ENCODE assay signal across 23 cellular contexts in the genomic region with DNA sequence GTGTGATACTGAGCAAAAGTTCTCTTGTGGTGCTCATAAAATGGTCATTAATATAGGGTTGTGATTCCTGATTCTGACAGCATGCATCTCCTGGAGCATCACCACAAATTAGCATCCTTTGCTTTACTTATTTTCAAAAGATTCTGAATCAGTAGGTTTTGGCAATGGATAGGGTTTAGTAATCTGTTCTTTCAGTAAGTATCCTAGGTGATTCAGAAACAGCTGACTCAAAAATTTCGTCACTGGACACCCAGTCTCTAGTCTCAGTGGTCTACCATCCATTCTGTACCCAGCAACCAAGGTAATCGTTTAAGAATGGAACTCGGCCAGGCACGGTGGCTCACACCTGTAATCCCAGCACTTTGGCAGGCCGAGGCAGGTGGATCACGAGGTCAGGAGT. TPM values are rescaled to one million over a fixed set of nuclear protein-coding genes. Genes with fewer than 3 reads are reported as not detected.
DNase-seq lines count a peak whose midpoint lies in the region; FAIRE-seq and TF ChIP-seq lines count a peak whose summit lies in the region.
"Had no signal": no experiment of that assay in that cellular context is flagged by ENCODE, and none has a peak within 500 bp of the region (broad histone marks: within the 10 kb centered on the region; RNA-seq: fewer than 3 reads in every experiment).

No MANE protein-coding gene starts in this region.

- BruUV-seq in MCF 10A (replicated peaks; lab: Mats Ljungman, UMichigan) = no TSS peak

- no peak overlapping the region for H3K27ac Mint-ChIP-seq in MCF 10A (ENCODE audit: low read depth, unreplicated experiment)
- no peak overlapping the region for H3K27ac Mint-ChIP-seq in astrocyte (ENCODE audit: unreplicated experiment)
- H3K27ac Mint-ChIP-seq: B cell had no signal

- H3K4me1 Mint-ChIP-seq in MCF 10A (ENCODE audit: insufficient read depth, unreplicated experiment) (no peaks in the 10 kb centered on the region), astrocyte (ENCODE audit: low read depth, unreplicated experiment) (peaks cover 4% of the 10 kb centered on the region)
- H3K4me1 Mint-ChIP-seq: B cell had no signal

- H4K20me1 ChIP-seq in astrocyte (ENCODE audit: insufficient read depth, low read length) = no peaks in the 10 kb centered on the region

- TF ChIP-seq CTCF in MCF 10A (IDR thresholded peaks at IDR 0.05; ENCODE audit: unreplicated experiment) (no peak), breast epithelium (IDR thresholded peaks at IDR 0.05) (no peak), astrocyte (IDR thresholded peaks at IDR 0.05; ENCODE audit: insufficient read depth, low read depth, low read length) (no peak), fibroblast of mammary gland (conservative IDR thresholded peaks at IDR 0.05; ENCODE audit: control insufficient read depth, insufficient read depth, low read depth, low read length) (no peak), RWPE1 (conservative IDR thresholded peaks at IDR 0.05; ENCODE audit: low read depth) (no peak)

- H3K4me1 ChIP-seq in breast epithelium (no peaks in the 10 kb centered on the region), astrocyte (ENCODE audit: insufficient read depth, low read length) (no peaks in the 10 kb centered on the region)
- H3K4me1 ChIP-seq: Peyer's patch had no signal

- H3K27me3 ChIP-seq in breast epithelium (peaks cover 0 to 11% of the 10 kb centered on the region in 2 donors), astrocyte (ENCODE audit: insufficient read depth, low read length) (no peaks in the 10 kb centered on the region)
- H3K27me3 ChIP-seq: MG63, Peyer's patch had no signal

- DNase-seq in MCF 10A (ENCODE audit: unreplicated experiment) (peak; percentile 38), breast epithelium (ENCODE audit: low spot score in 2 of 2) (no peak), astrocyte (ENCODE audit: low read depth) (peak; percentile 22), fibroblast of mammary gland (ENCODE audit: low read depth) (peak; percentile 75), RWPE1 (ENCODE audit: low spot score) (no peak), dermis blood vessel endothelial cell (no peak), NCI-H1930 (lab: John Stamatoyannopoulos, UW) (no peak)
- no peak for DNase-seq in activated effector memory CD4-positive, alpha-beta T cell treated with anti-CD3 and anti-CD28 coated beads, Interleukin-2, amount 50 U/mL, for 16 hours
- DNase-seq: COR-L47, DMS 273 treated with DMSO at 0.1 percent for 48 hours, DND-41, GOT3, KG1, MG63, NCI-H1105, NCI-H2081 treated with DMSO at 0.1 percent for 48 hours, NCI-H446 treated with DMSO at 0.1 percent for 48 hours, Peyer's patch, Right ventricle myocardium superior had no signal

- H3K27me3 Mint-ChIP-seq in MCF 10A (ENCODE audit: insufficient read depth, unreplicated experiment) = peaks cover 76% of the 10 kb centered on the region
- H3K27me3 Mint-ChIP-seq in astrocyte (ENCODE audit: low read depth, unreplicated experiment) = no peaks in the 10 kb centered on the region
- H3K27me3 Mint-ChIP-seq: B cell had no signal

- no peaks in the 10 kb centered on the region for H3K79me2 ChIP-seq in astrocyte (ENCODE audit: insufficient read depth, low read length)

- FAIRE-seq in astrocyte (lab: Jason Lieb, UNC) = peak; percentile 96
- FAIRE-seq: HepG2 had no signal

- H3K4me3 Mint-ChIP-seq in MCF 10A (ENCODE audit: unreplicated experiment) (no peak overlapping the region), astrocyte (ENCODE audit: unreplicated experiment) (no peak overlapping the region)
- H3K4me3 Mint-ChIP-seq: B cell had no signal

- intact Hi-C loops in MCF 10A (cut with micrococcal nuclease) (no loop called here), breast epithelium (cut with DNase I; ENCODE audit: low total_unique reads) (no loop called here)

- H3K27ac ChIP-seq in breast epithelium (no peak overlapping the region), astrocyte (ENCODE audit: low read depth, low read length) (no peak overlapping the region), RWPE1 (no peak overlapping the region)
- H3K27ac ChIP-seq: 22Rv1, Peyer's patch, SK-N-MC had no signal

- no peak for TF ChIP-seq POLR2A in breast epithelium (IDR thresholded peaks at IDR 0.05)

- no peak overlapping the region for H2AFZ ChIP-seq in astrocyte (ENCODE audit: low read depth, low read length)

- H3K36me3 ChIP-seq in breast epithelium (no peaks in the 10 kb centered on the region), astrocyte (ENCODE audit: insufficient read depth, low read length) (no peaks in the 10 kb centered on the region)
- H3K36me3 ChIP-seq: MG63, Peyer's patch had no signal

- CTCF ChIA-PET in MCF 10A (lab: Yijun Ruan, JAX) = no interaction called here
- CTCF ChIA-PET in RWPE1 (lab: Yijun Ruan, JAX) = no interaction called here

- POLR2A ChIA-PET in MCF 10A (lab: Yijun Ruan, JAX) (no interaction called here), RWPE1 (lab: Yijun Ruan, JAX; ENCODE audit: low non-redundant PET) (no interaction called here)

- no peaks in the 10 kb centered on the region for H3K9me3 ChIP-seq in breast epithelium
- no peaks in the 10 kb centered on the region for H3K9me3 ChIP-seq in astrocyte (ENCODE audit: insufficient read depth, low read depth, low read length)
- H3K9me3 ChIP-seq: MG63, Peyer's patch had no signal

- no peak overlapping the region for H3K9ac ChIP-seq in astrocyte (ENCODE audit: low read length)

- no peak overlapping the region for H3K4me2 ChIP-seq in astrocyte (ENCODE audit: low read length)

- H3K4me3 ChIP-seq in breast epithelium = no peak overlapping the region
- no peak overlapping the region for H3K4me3 ChIP-seq in astrocyte (ENCODE audit: insufficient read depth, low read depth, low read length)
- H3K4me3 ChIP-seq in fibroblast of mammary gland (ENCODE audit: control insufficient read depth, low read depth, low read length) = no peak overlapping the region
- H3K4me3 ChIP-seq: MG63, Peyer's patch, SK-N-MC had no signal

- H3K9me3 Mint-ChIP-seq in MCF 10A (ENCODE audit: unreplicated experiment) (no peaks in the 10 kb centered on the region), astrocyte (ENCODE audit: unreplicated experiment) (no peaks in the 10 kb centered on the region)

- H3K36me3 Mint-ChIP-seq in MCF 10A (ENCODE audit: insufficient read depth, unreplicated experiment) (no peaks in the 10 kb centered on the region), astrocyte (ENCODE audit: low read depth, unreplicated experiment) (no peaks in the 10 kb centered on the region)

RNA-seq across cellular contexts. Expression of gene CBLL2, which starts 4.1 kb away (rescaled TPM):
- total RNA-seq in MCF 10A (2022) = not detected in 2 replicates
- total RNA-seq in breast epithelium = not detected
- total RNA-seq in astrocyte = not detected in 2 replicates
- total RNA-seq in dermis blood vessel endothelial cell = not detected in 2 replicates
- total RNA-seq: B cell, HepG2, Peyer's patch, Right ventricle myocardium superior had no signal

Comparison
In these comparisons a context has a peak if more than half of its experiments do, and no peak if none do; other contexts are left out.
1. DNase-seq: peak in MCF 10A (single experiment), astrocyte (single experiment) and fibroblast of mammary gland (single experiment); none in breast epithelium (0 of 2), RWPE1 (single experiment), dermis blood vessel endothelial cell (single experiment), activated effector memory CD4-positive, alpha-beta T cell treated with anti-CD3 and anti-CD28 coated beads, Interleukin-2, amount 50 U/mL, for 16 hours (single experiment) and NCI-H1930 (0 of 2).